ENCODE assay signal across 8 cellular contexts in genomic region chr4:165096776-165097175, GRCh38. TPM values are rescaled to one million over a fixed set of nuclear protein-coding genes. Genes with fewer than 3 reads are reported as not detected.
DNase-seq lines count a peak whose midpoint lies in the region; FAIRE-seq and TF ChIP-seq lines count a peak whose summit lies in the region.

No MANE protein-coding gene starts in this region.

- peak; percentile 14 for DNase-seq in NCI-H2171 treated with DMSO at 0.1 percent for 48 hours (lab: John Stamatoyannopoulos, UW)
- no peak for DNase-seq in NCI-H2171 (lab: John Stamatoyannopoulos, UW)
- peak; percentile 42 for DNase-seq in HT1080 (ENCODE audit: low read depth)
- peak; percentile 8 for DNase-seq in bronchial epithelial cell (ENCODE audit: low read depth)
- no peak for DNase-seq in H54 (ENCODE audit: insufficient read length, low spot score)
- DNase-seq in NCI-H774 (lab: John Stamatoyannopoulos, UW): no peak
- DNase-seq in KG1 (lab: John Stamatoyannopoulos, UW): no peak

- peak; percentile 25 for TF ChIP-seq CTCF in bronchial epithelial cell (IDR thresholded peaks at IDR 0.05; ENCODE audit: insufficient read depth, low read length, severe bottlenecking)
- TF ChIP-seq CTCF in neural cell (IDR thresholded peaks at IDR 0.05; ENCODE audit: poor library complexity, severe bottlenecking): peak; percentile 80

- H3K79me2 ChIP-seq in neural cell (replicated peaks; ENCODE audit: insufficient read depth, low read length): no peaks in the 10 kb centered on the region

- TF ChIP-seq EP300 in neural cell (conservative IDR thresholded peaks at IDR 0.05; ENCODE audit: poor library complexity, severe bottlenecking): no peak

- no peak overlapping the region for H3K27ac ChIP-seq in neural cell (ENCODE audit: low read length)

- H2AFZ ChIP-seq in neural cell (ENCODE audit: low read depth, low read length): no peak overlapping the region

- H3F3A ChIP-seq in neural cell (ENCODE audit: insufficient read depth, low read length, poor library complexity, severe bottlenecking): no peaks in the 10 kb centered on the region

- peak; percentile 82 for TF ChIP-seq RAD21 in neural cell (conservative IDR thresholded peaks at IDR 0.05)

- no peak for TF ChIP-seq POLR2A in H54 (IDR thresholded peaks at IDR 0.05; ENCODE audit: low read depth, low read length)

- no peak overlapping the region for H3K4me2 ChIP-seq in neural cell (ENCODE audit: low read length)

- FAIRE-seq in bronchial epithelial cell (lab: Jason Lieb, UNC): no peak
- no peak for FAIRE-seq in H54 (lab: Jason Lieb, UNC)

- H3K27me3 ChIP-seq in bronchial epithelial cell (ENCODE audit: control insufficient read depth, insufficient read depth, low read length) (no peaks in the 10 kb centered on the region), neural cell (ENCODE audit: insufficient read depth, low read depth, low read length) (no peaks in the 10 kb centered on the region)

- no peaks in the 10 kb centered on the region for H3K9me2 ChIP-seq in neural cell (ENCODE audit: insufficient read depth, low read length)

- no peak overlapping the region for H3K9ac ChIP-seq in neural cell (ENCODE audit: low read length)

- no peak overlapping the region for H3K4me3 ChIP-seq in bronchial epithelial cell (ENCODE audit: low read depth, low read length)
- no peak overlapping the region for H3K4me3 ChIP-seq in neural cell (ENCODE audit: low read length)

- H3K36me3 ChIP-seq in bronchial epithelial cell (ENCODE audit: control insufficient read depth, insufficient read depth, low read length) (peaks cover 5% of the 10 kb centered on the region), neural cell (ENCODE audit: insufficient read depth, low read length) (no peaks in the 10 kb centered on the region)

- H4K20me1 ChIP-seq in neural cell (ENCODE audit: insufficient read depth): no peaks in the 10 kb centered on the region

- H3K9me3 ChIP-seq in neural cell (ENCODE audit: low read length): no peaks in the 10 kb centered on the region

TF ChIP-seq in neural cell, 6 proteins besides CTCF, POLR2A, EP300 and RAD21:
- no peak for TF ChIP-seq EZH2 (IDR thresholded peaks at IDR 0.05; ENCODE audit: borderline replicate concordance, insufficient read depth, low read length, poor library complexity, severe bottlenecking)
- TF ChIP-seq SMC3 (conservative IDR thresholded peaks at IDR 0.05; ENCODE audit: poor library complexity): peak; percentile 78

RNA-seq across cellular contexts. Expression of gene TMEM192, which starts 15.9 kb away (rescaled TPM):
- 19.2 and 30.9 TPM in 2 replicates for total RNA-seq in HT1080 (2014; rRNA removed; shearing (Covaris generic))
- 17.0 and 21.1 TPM in 2 replicates for polyA plus RNA-seq in HT1080 (2015; cell fraction: cytosol; rRNA removed)
- 11.3 and 11.8 TPM in 2 replicates for polyA plus RNA-seq in HT1080 (2015; cell fraction: nucleus; rRNA removed)
- total RNA-seq in bronchial epithelial cell: 10.8 and 12.9 TPM in 2 replicates
- 8.0 and 10.5 TPM in 2 replicates for polyA plus RNA-seq in neural cell
- 11.0 and 12.8 TPM in 2 replicates for polyA minus RNA-seq in neural cell

RNA-seq across cellular contexts. Expression of gene TRIM75, which starts 43.1 kb away (rescaled TPM):
- total RNA-seq in HT1080 (2014; rRNA removed; shearing (Covaris generic)): not detected in 2 replicates
- polyA plus RNA-seq in HT1080 (2015; cell fraction: cytosol; rRNA removed): not detected in 2 replicates
- not detected in 2 replicates for polyA plus RNA-seq in HT1080 (2015; cell fraction: nucleus; rRNA removed)
- total RNA-seq in bronchial epithelial cell: not detected in 2 replicates
- polyA plus RNA-seq in neural cell: not detected in 2 replicates
- polyA minus RNA-seq in neural cell: not detected in 2 replicates

Comparison
In these comparisons a context has a peak if more than half of its experiments do, and no peak if none do; other contexts are left out.
1. DNase-seq: peak in NCI-H2171 treated with DMSO at 0.1 percent for 48 hours (single experiment), HT1080 (single experiment) and bronchial epithelial cell (single experiment); none in NCI-H2171 (single experiment), H54 (single experiment), NCI-H774 (single experiment) and KG1 (single experiment).